Comparison of ENCODE assay signal across 8 cellular contexts in genomic region chr1:65066379-65066765, GRCh38.
A peak's percentile ranks its signal among the peaks of the same experiment; 100 is the strongest.
DNase-seq lines count a peak whose midpoint lies in the region; ATAC-seq and TF ChIP-seq lines count a peak whose summit lies in the region.

No MANE protein-coding gene starts in this region.

- intact Hi-C loops in A673 (cut with micrococcal nuclease; ENCODE audit: unreplicated experiment) (loop anchor here (5.0 to 10.0 kb wide), 2 partner anchors 379 to 802 kb away; no protein-coding TSS in a partner anchor), heart left ventricle (cut with DNase I) (loop anchor here in 9 of 10 donors (2.0 to 10.0 kb wide), 14 partner anchors 64 to 618 kb away; partner anchors contain the start of genes AK4 (in 7 of the 9), LEPR (in 6 of the 9), LEPROT (in 6 of the 9) and JAK1 (in 3 of the 9))

- H3K9me2 ChIP-seq in GM23338 (ENCODE audit: insufficient read depth): no peaks in the 10 kb centered on the region

- TF ChIP-seq CTCF in A673 (conservative IDR thresholded peaks at IDR 0.05; ENCODE audit: low read depth, low read length) (no peak), GM23338 (conservative IDR thresholded peaks at IDR 0.05; ENCODE audit: low read depth in 2 of 2) (no peak), WTC11 (IDR thresholded peaks at IDR 0.05) (no peak), heart left ventricle (IDR thresholded peaks at IDR 0.05) (no peak)

- no peaks in the 10 kb centered on the region for H3K9me3 Mint-ChIP-seq in GM23338
- H3K9me3 Mint-ChIP-seq in WTC11: no peaks in the 10 kb centered on the region

- H3K4me1 Mint-ChIP-seq in GM23338 (peaks cover 54% of the 10 kb centered on the region), WTC11 (peaks cover 58% of the 10 kb centered on the region)

- H3K27me3 ChIP-seq in A673 (replicated peaks; ENCODE audit: insufficient read depth, low read depth, low read length, poor library complexity) (no peaks in the 10 kb centered on the region), GM23338 (ENCODE audit: insufficient read depth) (no peaks in the 10 kb centered on the region), heart left ventricle (no peaks in the 10 kb centered on the region), skeletal muscle tissue (ENCODE audit: control insufficient read depth in 3 of 3, insufficient read depth in 3 of 3, low read length in 3 of 3) (no peaks in the 10 kb centered on the region)

- ATAC-seq in GM23338 (peak; percentile 69; the same call in 2 of the 3 replicates), WTC11 (peak; percentile 2; the same call in 1 of the 2 replicates), heart left ventricle (peak in 2 of 4 donors; percentile 11 to 24), HG02588 (IDR thresholded peaks at IDR 0.05; ENCODE audit: unreplicated experiment) (no peak), HG02759 (IDR thresholded peaks at IDR 0.05; ENCODE audit: unreplicated experiment) (no peak)

- H3K9me3 ChIP-seq in A673 (ENCODE audit: low read depth, low read length, poor library complexity, severe bottlenecking) (no peaks in the 10 kb centered on the region), heart left ventricle (no peaks in the 10 kb centered on the region), skeletal muscle tissue (ENCODE audit: control insufficient read depth in 3 of 3, low read length in 3 of 3) (no peaks in the 10 kb centered on the region)

- H3K36me3 ChIP-seq in A673 (ENCODE audit: insufficient read depth, low read length, poor library complexity, severe bottlenecking): no peaks in the 10 kb centered on the region
- no peaks in the 10 kb centered on the region for H3K36me3 ChIP-seq in GM23338 (ENCODE audit: insufficient read depth)
- peaks cover 0 to 11% (median 0%) of the 10 kb centered on the region in 9 donors for H3K36me3 ChIP-seq in heart left ventricle
- peaks cover 0 to 5% (median 0%) of the 10 kb centered on the region in 3 donors for H3K36me3 ChIP-seq in skeletal muscle tissue (ENCODE audit: control insufficient read depth in 3 of 3, insufficient read depth in 3 of 3, low read length in 3 of 3)

- peak overlapping the region; percentile 88 for H3K27ac ChIP-seq in A673 (ENCODE audit: low read depth, low read length, poor library complexity, severe bottlenecking)
- peak overlapping the region; percentile 87 for H3K27ac ChIP-seq in GM23338 (ENCODE audit: low read depth)
- peak overlapping the region; percentile 95 to 100 (median 99) for H3K27ac ChIP-seq in heart left ventricle
- peak overlapping the region; percentile 99 for H3K27ac ChIP-seq in skeletal muscle tissue (ENCODE audit: low read depth, low read length)

- H3K4me1 ChIP-seq in A673 (ENCODE audit: insufficient read depth, low read length, poor library complexity, severe bottlenecking) (peaks cover 35% of the 10 kb centered on the region), GM23338 (ENCODE audit: insufficient read depth) (peaks cover 27% of the 10 kb centered on the region), heart left ventricle (peaks cover 0 to 51% (median 42%) of the 10 kb centered on the region in 12 donors), skeletal muscle tissue (ENCODE audit: control insufficient read depth in 3 of 3, insufficient read depth in 3 of 3, low read length in 3 of 3) (peaks cover 24 to 44% (median 31%) of the 10 kb centered on the region in 3 donors)

- H3K27me3 Mint-ChIP-seq in GM23338 (ENCODE audit: insufficient read depth, low read depth, poor library complexity) (peaks cover 5% of the 10 kb centered on the region), WTC11 (ENCODE audit: low read depth) (no peaks in the 10 kb centered on the region)

- H3K4me2 ChIP-seq in GM23338: peak overlapping the region; percentile 76

- DNase-seq in A673 (ENCODE audit: low spot score) (no peak), GM23338 (ENCODE audit: low spot score) (no peak), WTC11 (ENCODE audit: low spot score) (peak; percentile 80), heart left ventricle (no peak), DMS153 (lab: John Stamatoyannopoulos, UW) (no peak)

- H3K79me2 ChIP-seq in GM23338 (replicated peaks; ENCODE audit: insufficient read depth): peaks cover 46% of the 10 kb centered on the region

- CTCF ChIA-PET in A673 (lab: Charles Lee): interaction anchor here (0.5 kb wide), 1 partner anchor 83 kb away, joined by 4 read pairs; no protein-coding TSS in a partner anchor
- CTCF ChIA-PET in WTC11 (lab: Charles Lee): interaction anchor here (0.6 to 3.2 kb wide), 6 partner anchors 9 to 621 kb away, joined by 3 to 21 read pairs (median 5); no protein-coding TSS in a partner anchor

- POLR2A ChIA-PET in A673 (lab: Charles Lee; ENCODE audit: low non-redundant PET) (no interaction called here), WTC11 (lab: Charles Lee) (interaction anchor here (1.0 to 1.4 kb wide), 3 partner anchors 83 to 243 kb away, joined by 3 to 5 read pairs (median 3); partner anchors contain the start of gene DNAJC6)

- H3K4me3 ChIP-seq in A673 (ENCODE audit: low read depth, low read length, poor library complexity, severe bottlenecking) (peak overlapping the region; percentile 89), GM23338 (peak overlapping the region; percentile 84), heart left ventricle (peak overlapping the region; percentile 71 to 98 (median 88)), skeletal muscle tissue (ENCODE audit: low read length in 3 of 3) (peak overlapping the region; percentile 85 to 96 (median 89))

- BruUV-seq in A673 (replicated peaks; lab: Mats Ljungman, UMichigan): no TSS peak

- peaks cover 23% of the 10 kb centered on the region for H4K20me1 ChIP-seq in GM23338 (replicated peaks; ENCODE audit: insufficient read depth)

- H3K27ac Mint-ChIP-seq in GM23338 (peak overlapping the region; percentile 91), WTC11 (peak overlapping the region; percentile 95)

- 0 out of 2 replicates have a peak overlapping the region, but pooled peaks have one; percentile 39 for H2AFZ ChIP-seq in GM23338

- peak overlapping the region; percentile 91 to 99 (median 91) for H3K9ac ChIP-seq in skeletal muscle tissue (ENCODE audit: low read depth in 1 of 3, low read length in 3 of 3)

- peaks cover 4% of the 10 kb centered on the region; the same call in 1 of the 2 replicates for H3F3A ChIP-seq in GM23338 (replicated peaks; ENCODE audit: low read depth)

- H3K4me3 Mint-ChIP-seq in GM23338 (peak overlapping the region; percentile 93), WTC11 (peak overlapping the region; percentile 89)

- TF ChIP-seq POLR2A in heart left ventricle (IDR thresholded peaks at IDR 0.05): no peak

- WGBS in heart left ventricle, 4 donors: 0 to 1% (median 0%) methylated on average over 15 to 34 of the region's 34 CpGs

- H3K36me3 Mint-ChIP-seq in GM23338 (ENCODE audit: low read depth) (peaks cover 7% of the 10 kb centered on the region), WTC11 (peaks cover 4% of the 10 kb centered on the region)

TF ChIP-seq in WTC11, 78 proteins besides CTCF, POLR2A, EP300 and RAD21:
- TF ChIP-seq ZNF263 (CRISPR knock-in tag; IDR thresholded peaks at IDR 0.05; ENCODE audit: low read depth) (peak; percentile 97; the same call in 1 of the 2 replicates), ARID4B (CRISPR knock-in tag; IDR thresholded peaks at IDR 0.05; ENCODE audit: borderline replicate concordance) (0 out of 2 replicates have a peak, but pooled peaks have one; percentile 57), MAX (CRISPR knock-in tag; IDR thresholded peaks at IDR 0.05) (peak; percentile 47; the same call in 1 of the 2 replicates), NR2C2 (CRISPR knock-in tag; IDR thresholded peaks at IDR 0.05) (no peak), PRRX2 (CRISPR knock-in tag; IDR thresholded peaks at IDR 0.05) (no peak), JUN (CRISPR knock-in tag; IDR thresholded peaks at IDR 0.05) (0 out of 2 replicates have a peak, but pooled peaks have one; percentile 15)
TF ChIP-seq in WTC11: peak in this region for 4.

Comparison
In these comparisons a context has a peak if more than half of its experiments do, and no peak if none do; other contexts are left out.
1. ATAC-seq: peak in GM23338 (single experiment) and WTC11 (single experiment); none in HG02588 (single experiment) and HG02759 (single experiment).
2. Peak in every context shown above with its lines, with median percentiles within 50 percentile points of each other: H3K27ac ChIP-seq and H3K4me3 ChIP-seq.